ENCODE assay signal across 16 cellular contexts in the genomic region with DNA sequence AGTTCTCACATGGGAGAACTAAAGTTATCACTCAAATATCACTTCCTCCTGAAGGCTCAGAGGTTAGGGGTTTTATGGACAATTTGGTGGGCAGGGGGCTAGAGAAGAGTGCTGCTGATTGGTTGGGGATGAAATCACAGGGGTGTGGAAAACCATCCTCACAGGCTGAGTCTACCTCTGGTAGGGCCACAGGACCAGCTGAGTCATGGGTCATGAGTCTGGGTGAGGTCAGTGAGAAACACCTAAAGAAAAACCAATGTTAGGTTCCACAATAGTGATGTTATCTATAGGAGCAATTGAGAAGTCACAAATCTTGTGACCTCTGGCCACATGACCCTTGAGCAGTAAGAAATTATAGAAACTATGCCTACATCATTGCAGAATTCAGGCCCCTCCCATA.
"Had no signal": no experiment of that assay in that cellular context is flagged by ENCODE, and none has a peak within 500 bp of the region (broad histone marks: within the 10 kb centered on the region; RNA-seq: fewer than 3 reads in every experiment).

No MANE protein-coding gene starts in this region.

- H3K4me3 Mint-ChIP-seq: nephron; stimulated activated naive CD8-positive, alpha-beta T cell treated with anti-CD3 and anti-CD28 coated beads, Interleukin-15, Interleukin-2, amounts not matched to agents 100 ng/mL and 50 ng/mL, for 24 hours; T-helper 17 cell had no signal

- H3K27ac Mint-ChIP-seq: stimulated activated naive CD8-positive, alpha-beta T cell treated with anti-CD3 and anti-CD28 coated beads, Interleukin-15, Interleukin-2, amounts not matched to agents 100 ng/mL and 50 ng/mL, for 24 hours; T-helper 17 cell had no signal

- H3K27me3 Mint-ChIP-seq: stimulated activated naive CD8-positive, alpha-beta T cell treated with anti-CD3 and anti-CD28 coated beads, Interleukin-15, Interleukin-2, amounts not matched to agents 100 ng/mL and 50 ng/mL, for 24 hours; T-helper 17 cell had no signal

- H2AFZ ChIP-seq: hepatocyte had no signal

- ATAC-seq: esophagus mucosa, left ventricle myocardium superior, T-helper 17 cell, upper lobe of right lung had no signal

- H3K9me3 Mint-ChIP-seq: nephron; stimulated activated naive CD8-positive, alpha-beta T cell treated with anti-CD3 and anti-CD28 coated beads, Interleukin-15, Interleukin-2, amounts not matched to agents 100 ng/mL and 50 ng/mL, for 24 hours had no signal

- H3K36me3 ChIP-seq: cardiac muscle cell, upper lobe of right lung had no signal

- H3K27me3 ChIP-seq: cardiac muscle cell, hepatocyte, testis, upper lobe of right lung had no signal

- H3K79me2 ChIP-seq: hepatocyte had no signal

- H3K9me3 ChIP-seq: testis, upper lobe of right lung had no signal

- H3K4me2 ChIP-seq: hepatocyte had no signal

- H3K27ac ChIP-seq: cardiac muscle cell, hepatocyte, testis, upper lobe of right lung had no signal

- DNase-seq: activated CD4-positive, alpha-beta T cell treated with anti-CD3 and anti-CD28 coated beads for 4 hours; activated CD8-positive, alpha-beta memory T cell treated with anti-CD3 and anti-CD28 coated beads, Interleukin-2, amount 50 U/mL, for 48 hours; activated naive CD4-positive, alpha-beta T cell treated with Interleukin-2 at 50 U/mL for 16 hours; left ventricle myocardium superior; nucleus accumbens; posterior cingulate gyrus; retina; stimulated activated CD4-positive, alpha-beta T cell treated with anti-CD3 and anti-CD28 coated beads, Interleukin-2, amount 100 ng/mL, for 48 hours; T-helper 17 cell; testis; upper lobe of right lung had no signal

- H3K4me3 ChIP-seq: cardiac muscle cell, hepatocyte, testis, upper lobe of right lung had no signal
